Comparison of ENCODE assay signal across 19 cellular contexts in genomic region chr1:13541435-13542215, GRCh38. TPM values are rescaled to one million over a fixed set of nuclear protein-coding genes. Genes with fewer than 3 reads are reported as not detected.
"Had no signal": no experiment of that assay in that cellular context is flagged by ENCODE, and none has a peak within 500 bp of the region (broad histone marks: within the 10 kb centered on the region; RNA-seq: fewer than 3 reads in every experiment).

No MANE protein-coding gene starts in this region.

- H3K4me1 Mint-ChIP-seq: activated CD4-positive, alpha-beta T cell treated with anti-CD3 and anti-CD28 coated beads, Interleukin-2, amount 10 ng/mL, durations not matched to agents 24 days and 14 days; activated naive CD4-positive, alpha-beta T cell treated with anti-CD3 and anti-CD28 coated beads, Interleukin-2, amount 10 ng/mL, durations not matched to agents 7 days and 5 days; activated naive CD8-positive, alpha-beta T cell treated with anti-CD3 and anti-CD28 coated beads, Interleukin-2, amount 50 U/mL, for 24 hours; stimulated activated memory B cell treated with anti-CD40 and anti-IgM and Interleukin-4, amounts not matched to agents 10 μg/mL and 1 μg/mL and 100 μg/mL, for 72 hours had no signal

- H3K27me3 ChIP-seq: left lung, right lobe of liver had no signal

- DNase-seq: activated CD4-positive, alpha-beta T cell treated with anti-CD3 and anti-CD28 coated beads, Interleukin-2, amount 10 ng/mL, durations not matched to agents 24 days and 14 days; activated CD4-positive, CD25-positive, alpha-beta regulatory T cell; activated CD8-positive, alpha-beta T cell treated with anti-CD3 and anti-CD28 coated beads for 36 hours; activated naive CD4-positive, alpha-beta T cell treated with anti-CD3 and anti-CD28 coated beads, Interleukin-2, amount 10 ng/mL, durations not matched to agents 7 days and 5 days; activated naive CD8-positive, alpha-beta T cell treated with anti-CD3 and anti-CD28 coated beads, Interleukin-2, amount 50 U/mL, for 24 hours; activated T-cell treated with anti-CD3 and anti-CD28 coated beads, Interleukin-2, amount 50 U/mL, for 1 hour; central memory CD4-positive, alpha-beta T cell; foreskin fibroblast; kidney; left lung; right lobe of liver; stimulated activated CD4-positive, alpha-beta T cell treated with anti-CD3 and anti-CD28 coated beads, Interleukin-4, amount 100 ng/mL, for 4 hours had no signal

- H3K9me3 ChIP-seq: left lung, prostate gland, right lobe of liver had no signal

- H3K27ac ChIP-seq: left lung, right lobe of liver had no signal

- H3K4me3 Mint-ChIP-seq: activated CD4-positive, alpha-beta T cell treated with anti-CD3 and anti-CD28 coated beads, Interleukin-2, amount 10 ng/mL, durations not matched to agents 24 days and 14 days; activated CD8-positive, alpha-beta T cell treated with anti-CD3 and anti-CD28 coated beads for 36 hours; activated naive CD4-positive, alpha-beta T cell treated with anti-CD3 and anti-CD28 coated beads, Interleukin-2, amount 10 ng/mL, durations not matched to agents 7 days and 5 days; activated naive CD8-positive, alpha-beta T cell treated with anti-CD3 and anti-CD28 coated beads, Interleukin-2, amount 50 U/mL, for 24 hours; brain; stimulated activated memory B cell treated with anti-CD40 and anti-IgM and Interleukin-4, amounts not matched to agents 10 μg/mL and 1 μg/mL and 100 μg/mL, for 72 hours; T-helper 2 cell treated with Interferon-gamma antibody and Interleukin-4, amounts not matched to agents 5 μg/mL and 100 μg/mL, for 36 hours had no signal

- H3K4me1 ChIP-seq: left lung, prostate gland, right lobe of liver had no signal

- H3K36me3 ChIP-seq: left lung, prostate gland, right lobe of liver had no signal

- FAIRE-seq: colon, kidney had no signal

- ATAC-seq: activated CD8-positive, alpha-beta T cell treated with anti-CD3 and anti-CD28 coated beads for 36 hours; activated naive CD8-positive, alpha-beta T cell treated with anti-CD3 and anti-CD28 coated beads, Interleukin-2, amount 50 U/mL, for 24 hours; left lung; right lobe of liver; stimulated activated memory B cell treated with anti-CD40 and anti-IgM and Interleukin-4, amounts not matched to agents 10 μg/mL and 1 μg/mL and 100 μg/mL, for 72 hours had no signal

- H3K27me3 Mint-ChIP-seq: activated CD4-positive, alpha-beta T cell treated with anti-CD3 and anti-CD28 coated beads, Interleukin-2, amount 10 ng/mL, durations not matched to agents 24 days and 14 days; activated CD8-positive, alpha-beta T cell treated with anti-CD3 and anti-CD28 coated beads for 36 hours; activated naive CD4-positive, alpha-beta T cell treated with anti-CD3 and anti-CD28 coated beads, Interleukin-2, amount 10 ng/mL, durations not matched to agents 7 days and 5 days had no signal

- H3K4me3 ChIP-seq: dorsolateral prefrontal cortex, left lung, prostate gland, right lobe of liver had no signal

- H3K36me3 Mint-ChIP-seq: activated naive CD4-positive, alpha-beta T cell treated with anti-CD3 and anti-CD28 coated beads, Interleukin-2, amount 10 ng/mL, durations not matched to agents 7 days and 5 days; brain; stimulated activated memory B cell treated with anti-CD40 and anti-IgM and Interleukin-4, amounts not matched to agents 10 μg/mL and 1 μg/mL and 100 μg/mL, for 72 hours had no signal

- H3K9me3 Mint-ChIP-seq: activated CD4-positive, alpha-beta T cell treated with anti-CD3 and anti-CD28 coated beads, Interleukin-2, amount 10 ng/mL, durations not matched to agents 24 days and 14 days; activated CD8-positive, alpha-beta T cell treated with anti-CD3 and anti-CD28 coated beads for 36 hours; activated naive CD4-positive, alpha-beta T cell treated with anti-CD3 and anti-CD28 coated beads, Interleukin-2, amount 10 ng/mL, durations not matched to agents 7 days and 5 days; activated naive CD8-positive, alpha-beta T cell treated with anti-CD3 and anti-CD28 coated beads, Interleukin-2, amount 50 U/mL, for 24 hours; stimulated activated memory B cell treated with anti-CD40 and anti-IgM and Interleukin-4, amounts not matched to agents 10 μg/mL and 1 μg/mL and 100 μg/mL, for 72 hours; T-helper 2 cell treated with Interferon-gamma antibody and Interleukin-4, amounts not matched to agents 5 μg/mL and 100 μg/mL, for 36 hours had no signal

RNA-seq across cellular contexts. Expression of gene LRRC38, which starts 27.8 kb away (rescaled TPM):
- total RNA-seq: activated CD4-positive, alpha-beta T cell treated with anti-CD3 and anti-CD28 coated beads, Interleukin-2, amount 10 ng/mL, durations not matched to agents 24 days and 14 days; activated CD8-positive, alpha-beta T cell treated with anti-CD3 and anti-CD28 coated beads for 36 hours; kidney; left lung; osteoblast; right lobe of liver had no signal

RNA-seq across cellular contexts. Expression of gene PDPN, which starts 42.0 kb away (rescaled TPM):
- total RNA-seq: activated CD4-positive, alpha-beta T cell treated with anti-CD3 and anti-CD28 coated beads, Interleukin-2, amount 10 ng/mL, durations not matched to agents 24 days and 14 days; activated CD8-positive, alpha-beta T cell treated with anti-CD3 and anti-CD28 coated beads for 36 hours had no signal
